25 cellular contexts compared by ENCODE assay signal in the genomic region with DNA sequence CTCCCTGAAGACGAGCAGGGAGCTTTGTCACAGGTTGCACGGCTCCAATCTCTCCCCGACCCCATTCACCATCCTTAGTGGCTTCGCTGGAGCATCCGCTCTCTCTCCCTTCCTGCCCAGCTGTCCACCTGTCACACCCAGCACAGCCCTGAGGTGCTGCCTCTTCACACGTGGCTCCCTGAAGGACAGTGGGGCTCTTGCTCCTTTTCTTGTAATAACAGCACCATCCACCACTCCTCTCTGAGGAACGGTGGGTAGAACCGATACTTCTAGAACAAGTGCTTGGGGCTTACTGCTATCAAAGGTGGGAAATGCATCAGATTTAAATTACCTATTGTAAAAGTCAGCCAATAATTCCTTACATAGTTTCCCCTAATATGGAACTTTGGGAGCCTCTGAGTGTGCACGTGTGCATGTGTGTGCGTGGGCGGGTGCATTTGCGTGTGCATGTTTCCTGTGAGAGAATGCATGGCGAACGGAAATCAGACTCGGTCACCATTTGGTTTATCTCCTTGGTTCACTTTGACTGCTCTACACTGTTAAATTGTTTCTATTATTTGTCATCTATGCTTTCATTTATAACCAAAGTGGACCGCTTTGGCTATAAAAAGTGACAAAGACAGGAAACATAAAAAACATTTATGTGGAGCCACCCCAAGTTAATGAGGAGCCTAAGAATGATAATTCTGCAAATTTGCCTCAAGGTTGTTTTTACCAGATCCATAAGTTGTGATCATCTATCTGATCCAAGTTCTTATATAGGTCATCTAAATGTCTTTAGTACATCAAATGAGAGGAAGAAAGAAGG. TPM values are rescaled to one million over a fixed set of nuclear protein-coding genes. Genes with fewer than 3 reads are reported as not detected.
DNase-seq lines count a peak whose midpoint lies in the region; ATAC-seq and TF ChIP-seq lines count a peak whose summit lies in the region.
"Had no signal": no experiment of that assay in that cellular context is flagged by ENCODE, and none has a peak within 500 bp of the region (broad histone marks: within the 10 kb centered on the region; RNA-seq: fewer than 3 reads in every experiment).

No MANE protein-coding gene starts in this region.

- TF ChIP-seq CTCF in WERI-Rb-1 (IDR thresholded peaks at IDR 0.05; ENCODE audit: low read depth, low read length) (no peak), spleen (IDR thresholded peaks at IDR 0.05 in 8 of 11, conservative IDR thresholded peaks at IDR 0.05 in 3 of 11) (no peak), PC-3 (conservative IDR thresholded peaks at IDR 0.05; ENCODE audit: low read depth, low read length) (no peak)

- TF ChIP-seq POLR2A in spleen (IDR thresholded peaks at IDR 0.05), result no peak

- CTCF ChIA-PET in PC-3 (lab: Charles Lee), result no interaction called here

- no peak overlapping the region for H3K4me2 ChIP-seq in PC-3 (ENCODE audit: low read length)

- no peaks in the 10 kb centered on the region for H4K20me1 ChIP-seq in PC-3 (ENCODE audit: low read length)

- intact Hi-C loops in spleen (cut with DNase I; ENCODE audit: low total_unique reads), result no loop called here
- intact Hi-C loops in PC-3 (cut with micrococcal nuclease), result no loop called here

- H3K27me3 ChIP-seq in WERI-Rb-1 (ENCODE audit: insufficient read depth, low read depth, severe bottlenecking) (no peaks in the 10 kb centered on the region), spleen (replicated peaks in 1 of 7) (peaks cover 0 to 4% (median 0%) of the 10 kb centered on the region in 7 donors), PC-3 (ENCODE audit: low read length) (no peaks in the 10 kb centered on the region)
- H3K27me3 ChIP-seq: dorsolateral prefrontal cortex, upper lobe of right lung had no signal

- H3K27ac ChIP-seq in WERI-Rb-1, result peak overlapping the region; percentile 93
- peak overlapping the region in 1 of 8 donors; percentile 33 for H3K27ac ChIP-seq in spleen
- H3K27ac ChIP-seq in PC-3 (ENCODE audit: low read length), result no peak overlapping the region
- H3K27ac ChIP-seq: dorsolateral prefrontal cortex, HL-60, upper lobe of right lung had no signal

- POLR2A ChIA-PET in PC-3 (lab: Charles Lee; ENCODE audit: unreplicated experiment), result no interaction called here

- BruUV-seq in PC-3 (replicated peaks; lab: Mats Ljungman, UMichigan), result no TSS peak

- H3K9me3 ChIP-seq in WERI-Rb-1 (ENCODE audit: severe bottlenecking) (no peaks in the 10 kb centered on the region), spleen (no peaks in the 10 kb centered on the region), PC-3 (ENCODE audit: low read length) (no peaks in the 10 kb centered on the region)
- H3K9me3 ChIP-seq: upper lobe of right lung had no signal

- H3K36me3 ChIP-seq in WERI-Rb-1, result peaks cover 3% of the 10 kb centered on the region; the same call in 1 of the 2 replicates
- no peaks in the 10 kb centered on the region for H3K36me3 ChIP-seq in spleen
- no peaks in the 10 kb centered on the region for H3K36me3 ChIP-seq in PC-3 (ENCODE audit: low read depth, low read length)
- H3K36me3 ChIP-seq: upper lobe of right lung had no signal

- 76 to 86% (median 79%) methylated on average over 16 of the region's 16 CpGs for WGBS in spleen, 5 donors

- no peak overlapping the region for H2AFZ ChIP-seq in PC-3 (ENCODE audit: low read length)

- H3K9ac ChIP-seq in PC-3 (ENCODE audit: low read length), result no peak overlapping the region

- H3F3A ChIP-seq in PC-3 (ENCODE audit: low read length, unreplicated experiment), result no peaks in the 10 kb centered on the region

- H3K4me3 ChIP-seq in WERI-Rb-1 (ENCODE audit: low read depth, low read length), result no peak overlapping the region; the same call in 1 of the 2 replicates
- no peak overlapping the region for H3K4me3 ChIP-seq in spleen
- H3K4me3 ChIP-seq in PC-3 (ENCODE audit: low read length), result no peak overlapping the region
- H3K4me3 ChIP-seq: dorsolateral prefrontal cortex, upper lobe of right lung had no signal

- no peaks in the 10 kb centered on the region for H3K9me2 ChIP-seq in PC-3 (replicated peaks; ENCODE audit: low read length)

- no peaks in the 10 kb centered on the region for H3K79me2 ChIP-seq in PC-3 (ENCODE audit: low read length)

- ATAC-seq in PC-3, result no peak
- ATAC-seq: left cardiac atrium; naive thymus-derived CD4-positive, alpha-beta T cell; T-helper 17 cell; upper lobe of right lung had no signal

- H3K4me1 ChIP-seq in spleen (peaks cover 0 to 6% (median 0%) of the 10 kb centered on the region in 6 donors), PC-3 (ENCODE audit: insufficient read depth, low read length) (no peaks in the 10 kb centered on the region)

- DNase-seq in activated CD4-positive, alpha-beta T cell treated with anti-CD3 and anti-CD28 coated beads for 48 hours, result peak; percentile 17
- DNase-seq in activated CD4-positive, alpha-beta T cell treated with anti-CD3 and anti-CD28 coated beads, Interleukin-2, amount 50 U/mL, for 1 hour, result no peak
- peak; percentile 64 for DNase-seq in WERI-Rb-1
- peak; percentile 43 for DNase-seq in left kidney (ENCODE audit: low read depth, low spot score)
- peak; percentile 42 for DNase-seq in spleen
- no peak for DNase-seq in NCI-H524 treated with DMSO at 0.1 percent for 48 hours (lab: John Stamatoyannopoulos, UW)
- DNase-seq in effector CD4-positive, alpha-beta T cell, result no peak
- DNase-seq in PC-3, result no peak
- DNase-seq: 8988T; activated effector memory CD4-positive, alpha-beta T cell treated with anti-CD3 and anti-CD28 coated beads, Interleukin-2, amount 50 U/mL, for 16 hours; activated naive CD8-positive, alpha-beta T cell treated with anti-CD3 and anti-CD28 coated beads, Interleukin-2, amount 10 ng/mL, durations not matched to agents 7 days and 5 days; activated T-cell treated with anti-CD3 and anti-CD28 coated beads for 4 hours; CD4-positive, alpha-beta T cell; central memory CD4-positive, alpha-beta T cell; left cardiac atrium; mesenchymal stem cell; naive thymus-derived CD4-positive, alpha-beta T cell; NCI-H1105; NCI-H2029; NCI-H69; T-helper 17 cell; upper lobe of right lung had no signal

RNA-seq across cellular contexts. Expression of gene KLHL29, which starts 39.1 kb away (rescaled TPM):
- total RNA-seq in spleen (10 to 100 TPM in 5 of 7 donors, 1 to 10 TPM in 2; 7.5 to 30.5 (median 16.2) TPM), PC-3 (2014; rRNA removed) (2.6 and 3.1 TPM in 2 replicates)
- polyA plus RNA-seq in spleen, result 1 to 10 TPM; 1.5 to 5.3 (median 2.0) TPM
- total RNA-seq: G401 had no signal

Comparison
In these comparisons a context has a peak if more than half of its experiments do, and no peak if none do; other contexts are left out.
1. DNase-seq: peak in activated CD4-positive, alpha-beta T cell treated with anti-CD3 and anti-CD28 coated beads for 48 hours (single experiment), WERI-Rb-1 (single experiment), left kidney (single experiment) and spleen (single experiment); none in activated CD4-positive, alpha-beta T cell treated with anti-CD3 and anti-CD28 coated beads, Interleukin-2, amount 50 U/mL, for 1 hour (single experiment), NCI-H524 treated with DMSO at 0.1 percent for 48 hours (single experiment), effector CD4-positive, alpha-beta T cell (single experiment) and PC-3 (single experiment).